ENCODE assay signal across 8 cellular contexts in the genomic region with DNA sequence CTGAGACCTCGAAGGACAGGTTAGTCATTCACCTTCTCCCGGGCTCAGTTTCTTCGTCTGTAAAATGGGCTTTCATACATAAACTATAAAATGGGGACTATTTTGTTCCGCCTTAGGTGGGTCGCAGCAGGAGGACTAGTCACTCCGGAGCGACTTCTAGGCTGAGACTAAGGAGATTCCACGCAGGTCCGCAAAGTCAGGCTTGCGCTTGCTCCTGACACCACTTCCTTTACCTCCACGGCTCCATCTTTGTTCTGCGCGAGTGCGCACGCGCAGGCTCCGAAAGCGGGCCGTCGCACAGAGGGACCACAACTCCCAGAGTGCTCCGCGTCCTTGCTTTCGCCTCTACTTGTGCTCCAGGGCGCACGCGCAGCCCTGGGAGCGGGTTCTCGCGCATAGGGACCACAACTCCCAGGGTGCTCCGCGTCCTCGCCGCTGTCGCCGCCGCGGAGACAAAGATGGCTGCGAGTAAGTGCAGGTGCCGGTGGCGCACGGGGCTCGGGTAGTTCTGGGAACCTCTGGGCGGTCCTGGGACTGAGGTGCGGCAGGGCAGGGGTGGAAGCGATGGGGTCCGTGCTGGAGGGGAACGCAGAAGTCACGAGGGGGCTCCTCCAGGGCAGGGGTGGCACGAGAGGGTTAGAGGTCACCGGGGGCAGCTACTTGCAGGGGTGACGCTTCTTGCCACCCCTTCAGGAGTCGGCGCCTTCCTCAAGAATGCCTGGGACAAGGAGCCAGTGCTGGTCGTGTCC. TPM values are rescaled to one million over a fixed set of nuclear protein-coding genes. Genes with fewer than 3 reads are reported as not detected.
DNase-seq lines count a peak whose midpoint lies in the region; ATAC-seq and TF ChIP-seq lines count a peak whose summit lies in the region.

NDUFA3 (plus strand) TSS at position 435 of the 749 bp plus-strand sequence; CDS start at position 459, 24 bp downstream.

- DNase-seq in AG10803 (ENCODE audit: low read depth) = peak; percentile 98
- peak; percentile 95 for DNase-seq in NCI-H460 (ENCODE audit: extremely low read depth, low read depth)
- peak; percentile 96 for DNase-seq in activated CD4-positive, CD25-positive, alpha-beta regulatory T cell treated with anti-CD3 and anti-CD28 coated beads, Interleukin-2, amount 50 U/mL, for 72 hours
- DNase-seq in cerebellar nuclear complex (lab: John Stamatoyannopoulos, UW) = peak; percentile 74 to 75
- peak; percentile 99 for DNase-seq in islet precursor cell
- DNase-seq in stimulated activated CD4-positive, alpha-beta T cell treated with anti-CD3 and anti-CD28 coated beads, Interleukin-12 subunit alpha, Interleukin-12 subunit beta, amount 100 ng/mL, for 48 hours (ENCODE audit: low read depth in 2 of 3, low spot score in 1 of 3) = peak; percentile 88 to 97 (median 96)

- ATAC-seq in GM19043 (IDR thresholded peaks at IDR 0.05; ENCODE audit: low read depth, unreplicated experiment) = peak; percentile 94
- ATAC-seq in HG03378 (IDR thresholded peaks at IDR 0.05; ENCODE audit: unreplicated experiment) = peak; percentile 85

- H3K4me3 ChIP-seq in AG10803 (ENCODE audit: low read length) = peak within 1 kb of the TSS; percentile 96

- no peak for TF ChIP-seq CTCF in AG10803 (conservative IDR thresholded peaks at IDR 0.05; ENCODE audit: low read length)

RNA-seq across cellular contexts. Expression of gene NDUFA3, which starts in this region (rescaled TPM):
- 31.8 and 38.6 TPM in 2 replicates for total RNA-seq in NCI-H460 (2014; rRNA removed; shearing (Covaris generic))
- polyA plus RNA-seq in NCI-H460 (2014; cell fraction: nucleus; rRNA removed) = 15.2 and 27.0 TPM in 2 replicates

Comparison
In these comparisons a context has a peak if more than half of its experiments do, and no peak if none do; other contexts are left out.
1. Peak in every context shown above with its lines: DNase-seq, ATAC-seq and H3K4me3 ChIP-seq.